1 cellular context compared by ENCODE assay signal in the genomic region with DNA sequence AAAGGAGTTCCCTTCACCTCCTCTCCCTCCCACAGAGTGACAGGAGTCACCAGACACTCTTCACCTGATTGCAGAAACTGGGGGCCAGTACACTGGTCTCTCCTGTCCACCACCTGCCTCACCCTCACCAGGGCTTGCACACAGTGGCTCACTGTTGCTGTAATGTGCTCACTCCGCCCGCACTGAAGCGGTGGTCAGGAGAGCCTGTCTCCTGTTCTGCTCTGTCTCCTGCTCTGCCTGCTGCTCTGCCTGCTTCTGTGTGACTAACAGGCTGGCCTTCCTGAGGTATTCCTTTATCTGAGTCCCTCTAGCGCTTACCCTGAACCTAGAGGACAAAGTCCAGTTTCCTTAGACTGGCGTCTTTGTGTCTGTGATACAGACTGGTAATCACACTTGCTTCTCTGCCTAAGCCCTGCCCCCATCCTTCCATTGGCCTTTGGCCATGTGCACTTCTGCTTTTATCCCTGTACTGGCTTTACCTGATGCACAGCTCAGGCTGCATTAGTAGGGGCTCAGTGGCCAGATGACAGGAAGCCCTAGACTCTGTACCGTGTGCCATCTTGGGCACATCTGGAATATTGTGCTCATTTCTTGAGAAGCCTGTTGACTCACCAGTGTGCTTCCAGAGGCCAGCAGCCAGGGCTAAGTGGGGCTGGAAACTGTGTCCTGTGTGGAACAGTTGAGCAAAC.
TF ChIP-seq lines count a peak whose summit lies in the region.

No MANE protein-coding gene starts in this region.

TF ChIP-seq in HepG2, 621 proteins besides CTCF, POLR2A, EP300 and RAD21 (continued from another document and continues in another):
- TF ChIP-seq ZNF646 (CRISPR knock-in tag; IDR thresholded peaks at IDR 0.05) = no peak
- peak; percentile 91 for TF ChIP-seq DR1 (CRISPR knock-in tag; IDR thresholded peaks at IDR 0.05)
- TF ChIP-seq ZFP36L1 (CRISPR knock-in tag; IDR thresholded peaks at IDR 0.05) = 0 out of 2 replicates have a peak, but pooled peaks have one; percentile 34
- TF ChIP-seq NCOR1 (IDR thresholded peaks at IDR 0.05; ENCODE audit: borderline replicate concordance, low read length) = peak; percentile 97
- TF ChIP-seq RAD51 (IDR thresholded peaks at IDR 0.05; ENCODE audit: borderline replicate concordance) = no peak
- peak; percentile 84 for TF ChIP-seq POLR2AphosphoS5 (IDR thresholded peaks at IDR 0.05; ENCODE audit: low read depth, low read length)
- TF ChIP-seq ZNF614 (CRISPR knock-in tag; IDR thresholded peaks at IDR 0.05; ENCODE audit: borderline replicate concordance) = peak; percentile 88
- TF ChIP-seq ZNF224 (CRISPR knock-in tag; IDR thresholded peaks at IDR 0.05) = no peak
- TF ChIP-seq, protein P1, sequence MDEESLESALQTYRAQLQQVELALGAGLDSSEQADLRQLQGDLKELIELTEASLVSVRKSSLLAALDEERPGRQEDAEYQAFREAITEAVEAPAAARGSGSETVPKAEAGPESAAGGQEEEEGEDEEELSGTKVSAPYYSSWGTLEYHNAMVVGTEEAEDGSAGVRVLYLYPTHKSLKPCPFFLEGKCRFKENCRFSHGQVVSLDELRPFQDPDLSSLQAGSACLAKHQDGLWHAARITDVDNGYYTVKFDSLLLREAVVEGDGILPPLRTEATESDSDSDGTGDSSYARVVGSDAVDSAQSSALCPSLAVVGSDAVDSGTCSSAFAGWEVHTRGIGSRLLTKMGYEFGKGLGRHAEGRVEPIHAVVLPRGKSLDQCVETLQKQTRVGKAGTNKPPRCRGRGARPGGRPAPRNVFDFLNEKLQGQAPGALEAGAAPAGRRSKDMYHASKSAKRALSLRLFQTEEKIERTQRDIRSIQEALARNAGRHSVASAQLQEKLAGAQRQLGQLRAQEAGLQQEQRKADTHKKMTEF (CRISPR knock-in tag; IDR thresholded peaks at IDR 0.05) = peak; percentile 89
- TF ChIP-seq CHCHD3 (CRISPR knock-in tag; IDR thresholded peaks at IDR 0.05) = no peak
- TF ChIP-seq FOXC1 (CRISPR knock-in tag; IDR thresholded peaks at IDR 0.05; ENCODE audit: borderline replicate concordance) = peak; percentile 33; the same call in 1 of the 2 replicates
- TF ChIP-seq PPARG (CRISPR knock-in tag; conservative IDR thresholded peaks at IDR 0.05) = peak; percentile 89
- TF ChIP-seq, protein P2, sequence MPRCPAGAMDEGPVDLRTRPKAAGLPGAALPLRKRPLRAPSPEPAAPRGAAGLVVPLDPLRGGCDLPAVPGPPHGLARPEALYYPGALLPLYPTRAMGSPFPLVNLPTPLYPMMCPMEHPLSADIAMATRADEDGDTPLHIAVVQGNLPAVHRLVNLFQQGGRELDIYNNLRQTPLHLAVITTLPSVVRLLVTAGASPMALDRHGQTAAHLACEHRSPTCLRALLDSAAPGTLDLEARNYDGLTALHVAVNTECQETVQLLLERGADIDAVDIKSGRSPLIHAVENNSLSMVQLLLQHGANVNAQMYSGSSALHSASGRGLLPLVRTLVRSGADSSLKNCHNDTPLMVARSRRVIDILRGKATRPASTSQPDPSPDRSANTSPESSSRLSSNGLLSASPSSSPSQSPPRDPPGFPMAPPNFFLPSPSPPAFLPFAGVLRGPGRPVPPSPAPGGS (CRISPR knock-in tag; IDR thresholded peaks at IDR 0.05) = peak; percentile 45; the same call in 1 of the 2 replicates
- TF ChIP-seq TMF1 (CRISPR knock-in tag; IDR thresholded peaks at IDR 0.05; ENCODE audit: low read depth) = peak; percentile 51; the same call in 1 of the 2 replicates
- TF ChIP-seq JUN (CRISPR knock-in tag; IDR thresholded peaks at IDR 0.05) = 0 out of 2 replicates have a peak, but pooled peaks have one; percentile 19
- TF ChIP-seq RORA (CRISPR knock-in tag; IDR thresholded peaks at IDR 0.05) = no peak
- TF ChIP-seq MTF2 (CRISPR knock-in tag; IDR thresholded peaks at IDR 0.05; ENCODE audit: borderline replicate concordance) = no peak
- TF ChIP-seq ZNF740 (CRISPR knock-in tag; IDR thresholded peaks at IDR 0.05) = peak; percentile 45; the same call in 1 of the 2 replicates
- TF ChIP-seq ZNF33B (CRISPR knock-in tag; IDR thresholded peaks at IDR 0.05) = 0 out of 2 replicates have a peak, but pooled peaks have one; percentile 63
- peak; percentile 88; the same call in 1 of the 2 replicates for TF ChIP-seq ZNF780A (CRISPR knock-in tag; IDR thresholded peaks at IDR 0.05)
- TF ChIP-seq ZNF589 (CRISPR knock-in tag; conservative IDR thresholded peaks at IDR 0.05) = peak; percentile 75
- no peak for TF ChIP-seq NONO (IDR thresholded peaks at IDR 0.05)
- TF ChIP-seq NONO (CRISPR knock-in tag; conservative IDR thresholded peaks at IDR 0.05) = peak; percentile 91
- TF ChIP-seq, protein P3, sequence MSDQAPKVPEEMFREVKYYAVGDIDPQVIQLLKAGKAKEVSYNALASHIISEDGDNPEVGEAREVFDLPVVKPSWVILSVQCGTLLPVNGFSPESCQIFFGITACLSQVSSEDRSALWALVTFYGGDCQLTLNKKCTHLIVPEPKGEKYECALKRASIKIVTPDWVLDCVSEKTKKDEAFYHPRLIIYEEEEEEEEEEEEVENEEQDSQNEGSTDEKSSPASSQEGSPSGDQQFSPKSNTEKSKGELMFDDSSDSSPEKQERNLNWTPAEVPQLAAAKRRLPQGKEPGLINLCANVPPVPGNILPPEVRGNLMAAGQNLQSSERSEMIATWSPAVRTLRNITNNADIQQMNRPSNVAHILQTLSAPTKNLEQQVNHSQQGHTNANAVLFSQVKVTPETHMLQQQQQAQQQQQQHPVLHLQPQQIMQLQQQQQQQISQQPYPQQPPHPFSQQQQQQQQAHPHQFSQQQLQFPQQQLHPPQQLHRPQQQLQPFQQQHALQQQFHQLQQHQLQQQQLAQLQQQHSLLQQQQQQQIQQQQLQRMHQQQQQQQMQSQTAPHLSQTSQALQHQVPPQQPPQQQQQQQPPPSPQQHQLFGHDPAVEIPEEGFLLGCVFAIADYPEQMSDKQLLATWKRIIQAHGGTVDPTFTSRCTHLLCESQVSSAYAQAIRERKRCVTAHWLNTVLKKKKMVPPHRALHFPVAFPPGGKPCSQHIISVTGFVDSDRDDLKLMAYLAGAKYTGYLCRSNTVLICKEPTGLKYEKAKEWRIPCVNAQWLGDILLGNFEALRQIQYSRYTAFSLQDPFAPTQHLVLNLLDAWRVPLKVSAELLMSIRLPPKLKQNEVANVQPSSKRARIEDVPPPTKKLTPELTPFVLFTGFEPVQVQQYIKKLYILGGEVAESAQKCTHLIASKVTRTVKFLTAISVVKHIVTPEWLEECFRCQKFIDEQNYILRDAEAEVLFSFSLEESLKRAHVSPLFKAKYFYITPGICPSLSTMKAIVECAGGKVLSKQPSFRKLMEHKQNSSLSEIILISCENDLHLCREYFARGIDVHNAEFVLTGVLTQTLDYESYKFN (CRISPR knock-in tag; conservative IDR thresholded peaks at IDR 0.05) = peak; percentile 97
- no peak for TF ChIP-seq MBD4 (IDR thresholded peaks at IDR 0.05; ENCODE audit: borderline replicate concordance, low read length)
- TF ChIP-seq, protein P4, sequence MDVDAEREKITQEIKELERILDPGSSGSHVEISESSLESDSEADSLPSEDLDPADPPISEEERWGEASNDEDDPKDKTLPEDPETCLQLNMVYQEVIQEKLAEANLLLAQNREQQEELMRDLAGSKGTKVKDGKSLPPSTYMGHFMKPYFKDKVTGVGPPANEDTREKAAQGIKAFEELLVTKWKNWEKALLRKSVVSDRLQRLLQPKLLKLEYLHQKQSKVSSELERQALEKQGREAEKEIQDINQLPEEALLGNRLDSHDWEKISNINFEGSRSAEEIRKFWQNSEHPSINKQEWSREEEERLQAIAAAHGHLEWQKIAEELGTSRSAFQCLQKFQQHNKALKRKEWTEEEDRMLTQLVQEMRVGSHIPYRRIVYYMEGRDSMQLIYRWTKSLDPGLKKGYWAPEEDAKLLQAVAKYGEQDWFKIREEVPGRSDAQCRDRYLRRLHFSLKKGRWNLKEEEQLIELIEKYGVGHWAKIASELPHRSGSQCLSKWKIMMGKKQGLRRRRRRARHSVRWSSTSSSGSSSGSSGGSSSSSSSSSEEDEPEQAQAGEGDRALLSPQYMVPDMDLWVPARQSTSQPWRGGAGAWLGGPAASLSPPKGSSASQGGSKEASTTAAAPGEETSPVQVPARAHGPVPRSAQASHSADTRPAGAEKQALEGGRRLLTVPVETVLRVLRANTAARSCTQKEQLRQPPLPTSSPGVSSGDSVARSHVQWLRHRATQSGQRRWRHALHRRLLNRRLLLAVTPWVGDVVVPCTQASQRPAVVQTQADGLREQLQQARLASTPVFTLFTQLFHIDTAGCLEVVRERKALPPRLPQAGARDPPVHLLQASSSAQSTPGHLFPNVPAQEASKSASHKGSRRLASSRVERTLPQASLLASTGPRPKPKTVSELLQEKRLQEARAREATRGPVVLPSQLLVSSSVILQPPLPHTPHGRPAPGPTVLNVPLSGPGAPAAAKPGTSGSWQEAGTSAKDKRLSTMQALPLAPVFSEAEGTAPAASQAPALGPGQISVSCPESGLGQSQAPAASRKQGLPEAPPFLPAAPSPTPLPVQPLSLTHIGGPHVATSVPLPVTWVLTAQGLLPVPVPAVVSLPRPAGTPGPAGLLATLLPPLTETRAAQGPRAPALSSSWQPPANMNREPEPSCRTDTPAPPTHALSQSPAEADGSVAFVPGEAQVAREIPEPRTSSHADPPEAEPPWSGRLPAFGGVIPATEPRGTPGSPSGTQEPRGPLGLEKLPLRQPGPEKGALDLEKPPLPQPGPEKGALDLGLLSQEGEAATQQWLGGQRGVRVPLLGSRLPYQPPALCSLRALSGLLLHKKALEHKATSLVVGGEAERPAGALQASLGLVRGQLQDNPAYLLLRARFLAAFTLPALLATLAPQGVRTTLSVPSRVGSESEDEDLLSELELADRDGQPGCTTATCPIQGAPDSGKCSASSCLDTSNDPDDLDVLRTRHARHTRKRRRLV (CRISPR knock-in tag; IDR thresholded peaks at IDR 0.05) = peak; percentile 26; the same call in 1 of the 2 replicates
- peak; percentile 96 for TF ChIP-seq ZFP1 (CRISPR knock-in tag; IDR thresholded peaks at IDR 0.05)
- TF ChIP-seq NRL (CRISPR knock-in tag; IDR thresholded peaks at IDR 0.05; ENCODE audit: borderline replicate concordance) = no peak
- peak; percentile 39; the same call in 1 of the 2 replicates for TF ChIP-seq CHD2 (IDR thresholded peaks at IDR 0.05; ENCODE audit: low read depth, low read length)
- no peak for TF ChIP-seq SMARCE1 (IDR thresholded peaks at IDR 0.05; ENCODE audit: borderline replicate concordance)
- TF ChIP-seq, protein P5, sequence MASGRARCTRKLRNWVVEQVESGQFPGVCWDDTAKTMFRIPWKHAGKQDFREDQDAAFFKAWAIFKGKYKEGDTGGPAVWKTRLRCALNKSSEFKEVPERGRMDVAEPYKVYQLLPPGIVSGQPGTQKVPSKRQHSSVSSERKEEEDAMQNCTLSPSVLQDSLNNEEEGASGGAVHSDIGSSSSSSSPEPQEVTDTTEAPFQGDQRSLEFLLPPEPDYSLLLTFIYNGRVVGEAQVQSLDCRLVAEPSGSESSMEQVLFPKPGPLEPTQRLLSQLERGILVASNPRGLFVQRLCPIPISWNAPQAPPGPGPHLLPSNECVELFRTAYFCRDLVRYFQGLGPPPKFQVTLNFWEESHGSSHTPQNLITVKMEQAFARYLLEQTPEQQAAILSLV (CRISPR knock-in tag; IDR thresholded peaks at IDR 0.05; ENCODE audit: borderline replicate concordance) = peak; percentile 72; the same call in 1 of the 2 replicates
